Comparison of ENCODE assay signal across 12 cellular contexts in the genomic region with DNA sequence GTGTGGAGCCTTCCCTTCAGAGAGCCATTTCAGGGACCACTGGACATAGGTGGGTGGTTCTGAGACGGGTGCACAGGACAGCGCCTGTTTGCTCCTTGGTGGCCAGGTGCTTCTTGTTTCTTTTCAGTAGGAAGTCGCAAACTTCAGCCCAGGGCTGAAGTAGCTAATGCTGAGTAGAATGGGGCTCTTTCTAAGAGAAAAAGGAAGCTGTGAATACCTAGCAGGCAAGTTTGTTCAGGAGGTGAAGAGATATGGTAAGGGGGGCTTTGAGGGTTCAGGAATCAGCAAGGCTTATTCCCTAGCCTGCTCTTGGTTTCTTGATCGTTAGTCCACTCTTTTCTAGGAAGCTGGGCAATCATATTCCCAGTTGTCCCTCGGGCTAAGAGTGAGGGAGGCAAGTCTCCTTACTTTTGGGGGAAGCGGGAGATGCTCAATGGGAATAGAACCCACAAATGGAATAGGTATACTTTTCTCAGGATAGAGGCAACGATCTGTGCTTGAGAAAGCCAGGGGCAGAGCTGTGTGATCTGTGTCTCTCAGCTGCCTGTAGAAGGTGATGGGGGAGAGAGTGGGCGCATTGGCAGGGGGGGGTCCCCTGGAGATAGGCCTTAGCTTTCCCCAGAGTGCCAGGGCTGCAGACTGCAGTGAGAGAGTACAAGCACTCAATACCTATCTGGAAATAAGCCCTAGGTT. TPM values are rescaled to one million over a fixed set of nuclear protein-coding genes. Genes with fewer than 3 reads are reported as not detected.
DNase-seq lines count a peak whose midpoint lies in the region; ATAC-seq and TF ChIP-seq lines count a peak whose summit lies in the region.
"Had no signal": no experiment of that assay in that cellular context is flagged by ENCODE, and none has a peak within 500 bp of the region (broad histone marks: within the 10 kb centered on the region; RNA-seq: fewer than 3 reads in every experiment).

No MANE protein-coding gene starts in this region.

- intact Hi-C loops in tibial artery (cut with DNase I; ENCODE audit: low total_unique reads): no loop called here

- H3K27ac ChIP-seq in VCaP (peak overlapping the region; percentile 94), tibial artery (peak overlapping the region; percentile 90 to 96)
- H3K27ac ChIP-seq: neutrophil had no signal

- H3K9me3 Mint-ChIP-seq in activated naive CD4-positive, alpha-beta T cell treated with anti-CD3 and anti-CD28 coated beads, Interleukin-2, amount 50 U/mL, for 24 hours: no peaks in the 10 kb centered on the region
- H3K9me3 Mint-ChIP-seq in activated naive CD4-positive, alpha-beta T cell treated with anti-CD3 and anti-CD28 coated beads, Interleukin-2, amount 50 U/mL, for 72 hours: no peaks in the 10 kb centered on the region
- no peaks in the 10 kb centered on the region for H3K9me3 Mint-ChIP-seq in immature natural killer cell

- no peaks in the 10 kb centered on the region for H3K36me3 Mint-ChIP-seq in activated naive CD4-positive, alpha-beta T cell treated with anti-CD3 and anti-CD28 coated beads, Interleukin-2, amount 50 U/mL, for 24 hours
- H3K36me3 Mint-ChIP-seq in activated naive CD4-positive, alpha-beta T cell treated with anti-CD3 and anti-CD28 coated beads, Interleukin-2, amount 50 U/mL, for 72 hours: peaks cover 8 to 19% of the 10 kb centered on the region in 2 donors
- no peaks in the 10 kb centered on the region for H3K36me3 Mint-ChIP-seq in immature natural killer cell

- peak overlapping the region; percentile 70 to 71 for H3K4me3 ChIP-seq in tibial artery

- no peaks in the 10 kb centered on the region for H3K27me3 ChIP-seq in tibial artery

- peak overlapping the region; percentile 91 for H3K4me3 Mint-ChIP-seq in activated naive CD4-positive, alpha-beta T cell treated with anti-CD3 and anti-CD28 coated beads, Interleukin-2, amount 50 U/mL, for 24 hours
- peak overlapping the region; percentile 26 to 93 (median 50) for H3K4me3 Mint-ChIP-seq in immature natural killer cell

- H3K4me1 Mint-ChIP-seq in activated naive CD4-positive, alpha-beta T cell treated with anti-CD3 and anti-CD28 coated beads, Interleukin-2, amount 50 U/mL, for 24 hours: peaks cover 68% of the 10 kb centered on the region
- H3K4me1 Mint-ChIP-seq in immature natural killer cell: peaks cover 53 to 63% of the 10 kb centered on the region in 2 donors

- no peak for ATAC-seq in activated naive CD4-positive, alpha-beta T cell treated with anti-CD3 and anti-CD28 coated beads, Interleukin-2, amount 50 U/mL, for 72 hours
- ATAC-seq in HG03039 (IDR thresholded peaks at IDR 0.05; ENCODE audit: unreplicated experiment) (no peak), GM19395 (IDR thresholded peaks at IDR 0.05; ENCODE audit: unreplicated experiment) (no peak), HG03354 (IDR thresholded peaks at IDR 0.05; ENCODE audit: poor library complexity, severe bottlenecking, unreplicated experiment) (no peak)

- TF ChIP-seq CTCF in VCaP (conservative IDR thresholded peaks at IDR 0.05) (no peak), tibial artery (IDR thresholded peaks at IDR 0.05) (no peak)

- H3K27ac Mint-ChIP-seq in activated naive CD4-positive, alpha-beta T cell treated with anti-CD3 and anti-CD28 coated beads, Interleukin-2, amount 50 U/mL, for 24 hours: peak overlapping the region; percentile 77
- H3K27ac Mint-ChIP-seq in activated naive CD4-positive, alpha-beta T cell treated with anti-CD3 and anti-CD28 coated beads, Interleukin-2, amount 50 U/mL, for 72 hours: no peak overlapping the region
- H3K27ac Mint-ChIP-seq in immature natural killer cell: peak overlapping the region in 5 of 6 donors; percentile 25 to 71 (median 46)

- no peaks in the 10 kb centered on the region for H3K36me3 ChIP-seq in tibial artery
- H3K36me3 ChIP-seq: heart right ventricle, neutrophil had no signal

- no peaks in the 10 kb centered on the region for H3K9me3 ChIP-seq in tibial artery
- H3K9me3 ChIP-seq: heart right ventricle, neutrophil had no signal

- no peak for DNase-seq in activated naive CD4-positive, alpha-beta T cell treated with anti-CD3 and anti-CD28 coated beads, Interleukin-2, amount 50 U/mL, for 72 hours (ENCODE audit: low spot score in 2 of 2)
- no peak for DNase-seq in immature natural killer cell
- DNase-seq in tibial artery: no peak
- DNase-seq: COR-L47, heart right ventricle, NCI-H524 treated with DMSO at 0.1 percent for 48 hours had no signal

- H3K27me3 Mint-ChIP-seq in activated naive CD4-positive, alpha-beta T cell treated with anti-CD3 and anti-CD28 coated beads, Interleukin-2, amount 50 U/mL, for 24 hours: peaks cover 2% of the 10 kb centered on the region
- peaks cover 14 to 48% (median 31%) of the 10 kb centered on the region in 3 donors for H3K27me3 Mint-ChIP-seq in immature natural killer cell (ENCODE audit: low read depth in 3 of 3)

- H3K4me1 ChIP-seq in tibial artery: peaks cover 0 to 63% (median 48%) of the 10 kb centered on the region in 4 donors

RNA-seq across cellular contexts. Expression of a gene that starts 1.9 kb away (rescaled TPM):
- 10 to 100 TPM in 1 of 2 donors, 1 to 10 TPM in 1; 7.7 to 11.1 TPM for total RNA-seq in activated naive CD4-positive, alpha-beta T cell treated with anti-CD3 and anti-CD28 coated beads, Interleukin-2, amount 50 U/mL, for 72 hours
- polyA plus RNA-seq in immature natural killer cell: 1 to 10 TPM; 2.0 to 3.7 (median 3.4) TPM

RNA-seq across cellular contexts. Expression of a gene that starts 13.7 kb away (rescaled TPM):
- total RNA-seq in activated naive CD4-positive, alpha-beta T cell treated with anti-CD3 and anti-CD28 coated beads, Interleukin-2, amount 50 U/mL, for 72 hours: 1 to 10 TPM; 1.8 to 3.2 TPM
- polyA plus RNA-seq in immature natural killer cell: under 1 TPM in 1 of 3 donors, not detected in 2; 0.35 TPM

Comparison
In these comparisons a context has a peak if more than half of its experiments do, and no peak if none do; other contexts are left out.
1. H3K27ac Mint-ChIP-seq: peak in activated naive CD4-positive, alpha-beta T cell treated with anti-CD3 and anti-CD28 coated beads, Interleukin-2, amount 50 U/mL, for 24 hours (single experiment) and immature natural killer cell (5 of 6); none in activated naive CD4-positive, alpha-beta T cell treated with anti-CD3 and anti-CD28 coated beads, Interleukin-2, amount 50 U/mL, for 72 hours (0 of 2).